9 cellular contexts compared by ENCODE assay signal in the genomic region with DNA sequence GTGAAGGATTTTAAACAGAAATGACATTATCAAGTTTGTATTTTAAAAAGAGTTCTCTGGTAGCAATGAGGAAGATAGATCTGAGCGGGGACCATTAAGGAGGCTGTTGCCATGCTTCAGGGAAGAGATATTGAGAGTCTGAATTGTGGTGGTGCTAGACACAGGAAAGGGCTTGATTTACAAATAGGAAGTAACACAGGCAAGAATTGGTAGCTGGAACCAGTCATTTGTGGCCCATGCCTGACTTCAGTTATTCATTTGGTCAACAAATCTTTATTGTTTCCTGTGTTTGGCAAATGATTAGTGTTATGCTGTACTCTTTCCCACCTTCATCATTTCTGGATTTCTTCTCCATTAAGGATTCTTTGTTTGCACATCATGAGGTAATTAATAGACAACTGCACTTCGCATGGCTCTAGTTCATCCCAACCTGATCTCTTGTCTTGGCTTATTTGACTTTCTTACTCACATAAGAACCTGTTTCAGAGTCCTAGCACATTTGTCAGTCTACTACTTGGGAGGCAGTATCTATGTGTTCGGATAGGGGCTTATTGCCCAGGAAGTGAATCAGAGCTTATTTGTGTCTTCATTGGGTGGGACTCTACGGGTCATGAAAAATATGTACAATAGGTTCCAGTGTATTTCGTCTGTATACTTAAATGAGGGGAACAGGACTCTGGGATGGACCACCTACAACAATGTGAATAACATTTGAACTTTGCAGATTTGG. TPM values are rescaled to one million over a fixed set of nuclear protein-coding genes. Genes with fewer than 3 reads are reported as not detected.
DNase-seq lines count a peak whose midpoint lies in the region; ATAC-seq, FAIRE-seq and TF ChIP-seq lines count a peak whose summit lies in the region.
"Had no signal": no experiment of that assay in that cellular context is flagged by ENCODE, and none has a peak within 500 bp of the region (broad histone marks: within the 10 kb centered on the region; RNA-seq: fewer than 3 reads in every experiment).

No MANE protein-coding gene starts in this region.

- in situ Hi-C loops in GM13976 (cut with MboI; ENCODE audit: low sequenced_read_pairs, unreplicated experiment) = no loop called here

- H3K4me3 Mint-ChIP-seq in activated T-helper 1 cell treated with anti-CD3 and anti-CD28 coated beads, Interleukin-12 subunit alpha, Interleukin-12 subunit beta, Interleukin-2, Interleukin-4 antibody, amounts not matched to agents 30 ng/mL and 10 ng/mL and 1 ng/mL, durations not matched to agents 14 hours and 24 hours and 36 hours = no peak overlapping the region

- intact Hi-C loops in activated T-helper 1 cell treated with anti-CD3 and anti-CD28 coated beads, Interleukin-12 subunit alpha, Interleukin-12 subunit beta, Interleukin-2, Interleukin-4 antibody, amounts not matched to agents 30 ng/mL and 10 ng/mL and 1 ng/mL, durations not matched to agents 14 hours and 24 hours and 36 hours (cut with micrococcal nuclease) = no loop called here

- no peaks in the 10 kb centered on the region for H3K9me3 Mint-ChIP-seq in activated T-helper 1 cell treated with anti-CD3 and anti-CD28 coated beads, Interleukin-12 subunit alpha, Interleukin-12 subunit beta, Interleukin-2, Interleukin-4 antibody, amounts not matched to agents 30 ng/mL and 10 ng/mL and 1 ng/mL, durations not matched to agents 14 hours and 24 hours and 36 hours

- peak; percentile 30 to 53 for DNase-seq in AML-193 (lab: John Stamatoyannopoulos, UW)
- DNase-seq in activated T-helper 1 cell treated with anti-CD3 and anti-CD28 coated beads, Interleukin-12 subunit alpha, Interleukin-12 subunit beta, Interleukin-2, Interleukin-4 antibody, amounts not matched to agents 30 ng/mL and 10 ng/mL and 1 ng/mL, durations not matched to agents 14 hours and 24 hours and 36 hours (ENCODE audit: low spot score) = no peak
- peak; percentile 16 to 55 for DNase-seq in lung microvascular endothelial cell (ENCODE audit: low read depth in 2 of 2)
- DNase-seq in NCI-H2029 (lab: John Stamatoyannopoulos, UW) = no peak
- no peak for DNase-seq in GM03348 (ENCODE audit: low spot score)
- no peak for DNase-seq in HTR-8/SVneo (ENCODE audit: insufficient read length, low spot score)
- DNase-seq in GM13976 (ENCODE audit: low spot score) = no peak
- DNase-seq: NCI-H1436 treated with DMSO at 0.1 percent for 48 hours had no signal

- peak overlapping the region; percentile 75 for H3K27ac Mint-ChIP-seq in activated T-helper 1 cell treated with anti-CD3 and anti-CD28 coated beads, Interleukin-12 subunit alpha, Interleukin-12 subunit beta, Interleukin-2, Interleukin-4 antibody, amounts not matched to agents 30 ng/mL and 10 ng/mL and 1 ng/mL, durations not matched to agents 14 hours and 24 hours and 36 hours

- H3K36me3 Mint-ChIP-seq in activated T-helper 1 cell treated with anti-CD3 and anti-CD28 coated beads, Interleukin-12 subunit alpha, Interleukin-12 subunit beta, Interleukin-2, Interleukin-4 antibody, amounts not matched to agents 30 ng/mL and 10 ng/mL and 1 ng/mL, durations not matched to agents 14 hours and 24 hours and 36 hours (ENCODE audit: low read depth) = peaks cover 5% of the 10 kb centered on the region

- peaks cover 45% of the 10 kb centered on the region for H3K4me1 Mint-ChIP-seq in activated T-helper 1 cell treated with anti-CD3 and anti-CD28 coated beads, Interleukin-12 subunit alpha, Interleukin-12 subunit beta, Interleukin-2, Interleukin-4 antibody, amounts not matched to agents 30 ng/mL and 10 ng/mL and 1 ng/mL, durations not matched to agents 14 hours and 24 hours and 36 hours (ENCODE audit: low read depth)

- peak; percentile 56 for ATAC-seq in HG03139 (IDR thresholded peaks at IDR 0.05; ENCODE audit: unreplicated experiment)

- no peak for FAIRE-seq in HTR-8/SVneo (lab: Jason Lieb, UNC)

- peaks cover 2% of the 10 kb centered on the region for H3K27me3 Mint-ChIP-seq in activated T-helper 1 cell treated with anti-CD3 and anti-CD28 coated beads, Interleukin-12 subunit alpha, Interleukin-12 subunit beta, Interleukin-2, Interleukin-4 antibody, amounts not matched to agents 30 ng/mL and 10 ng/mL and 1 ng/mL, durations not matched to agents 14 hours and 24 hours and 36 hours (ENCODE audit: insufficient read depth)

- no peak for TF ChIP-seq CTCF in GM13976 (IDR thresholded peaks at IDR 0.05; ENCODE audit: borderline replicate concordance, control extremely low read depth, extremely low read depth, insufficient read depth, missing control alignments)

RNA-seq across cellular contexts. Expression of a gene that starts 32.3 kb away (rescaled TPM):
- 16.7 and 18.5 TPM in 2 replicates for total RNA-seq in activated T-helper 1 cell treated with anti-CD3 and anti-CD28 coated beads, Interleukin-12 subunit alpha, Interleukin-12 subunit beta, Interleukin-2, Interleukin-4 antibody, amounts not matched to agents 30 ng/mL and 10 ng/mL and 1 ng/mL, durations not matched to agents 14 hours and 24 hours and 36 hours
- total RNA-seq in lung microvascular endothelial cell = 1.5 and 1.8 TPM in 2 replicates

Comparison
In these comparisons a context has a peak if more than half of its experiments do, and no peak if none do; other contexts are left out.
1. DNase-seq: peak in AML-193 (2 of 2) and lung microvascular endothelial cell (2 of 2); none in activated T-helper 1 cell treated with anti-CD3 and anti-CD28 coated beads, Interleukin-12 subunit alpha, Interleukin-12 subunit beta, Interleukin-2, Interleukin-4 antibody, amounts not matched to agents 30 ng/mL and 10 ng/mL and 1 ng/mL, durations not matched to agents 14 hours and 24 hours and 36 hours (single experiment), NCI-H2029 (single experiment), GM03348 (single experiment), HTR-8/SVneo (single experiment) and GM13976 (single experiment).